In the genomic region with DNA sequence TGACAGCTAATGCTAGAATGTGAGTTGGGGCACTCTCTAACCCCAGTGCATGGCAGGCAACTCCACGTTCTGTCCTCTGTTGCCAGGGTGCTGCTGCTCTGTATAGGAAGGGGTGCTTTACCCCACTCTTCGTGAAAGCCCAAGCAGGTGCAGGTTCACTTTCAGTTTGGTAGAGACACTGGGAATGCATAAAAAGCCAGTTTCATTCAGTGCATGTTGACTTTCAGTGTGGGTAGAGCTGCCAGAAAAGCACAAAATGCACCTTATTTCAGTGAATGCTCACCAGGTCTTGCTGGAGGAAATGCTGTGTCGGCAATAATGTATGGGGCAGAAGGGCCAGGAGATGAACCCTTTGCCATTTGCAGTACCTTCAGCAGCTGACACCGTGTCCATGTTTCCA, we compare ENCODE assay signal across 13 cellular contexts.
A peak's percentile ranks its signal among the peaks of the same experiment; 100 is the strongest.
DNase-seq lines count a peak whose midpoint lies in the region; ATAC-seq and TF ChIP-seq lines count a peak whose summit lies in the region.
"Had no signal": no experiment of that assay in that cellular context is flagged by ENCODE, and none has a peak within 500 bp of the region (broad histone marks: within the 10 kb centered on the region; RNA-seq: fewer than 3 reads in every experiment).

No MANE protein-coding gene starts in this region.

- intact Hi-C loops in IMR-90 (cut with micrococcal nuclease): no loop called here
- intact Hi-C loops in activated CD4-positive, alpha-beta memory T cell treated with anti-CD3 and anti-CD28 coated beads for 36 hours (cut with micrococcal nuclease): no loop called here

- TF ChIP-seq RAD21 in IMR-90 (IDR thresholded peaks at IDR 0.05; ENCODE audit: low read length): no peak

- H3K36me3 Mint-ChIP-seq in activated CD4-positive, alpha-beta memory T cell treated with anti-CD3 and anti-CD28 coated beads for 36 hours: no peaks in the 10 kb centered on the region
- H3K36me3 Mint-ChIP-seq: CD8-positive, alpha-beta memory T cell had no signal

- dilution Hi-C loops in IMR-90 (cut with HindIII; ENCODE audit: low sequenced_read_pairs, unreplicated experiment): no loop called here

- H3K79me2 ChIP-seq in GM23248 (ENCODE audit: insufficient read depth): no peaks in the 10 kb centered on the region

- no peaks in the 10 kb centered on the region for H3K4me1 ChIP-seq in IMR-90 (ENCODE audit: control insufficient read depth, insufficient read depth, low read length)
- H3K4me1 ChIP-seq in GM23248 (ENCODE audit: insufficient read depth): no peaks in the 10 kb centered on the region

- no peak overlapping the region for H2BK5ac ChIP-seq in IMR-90 (ENCODE audit: low read depth, low read length, poor library complexity, severe bottlenecking)

- H4K5ac ChIP-seq in IMR-90 (ENCODE audit: low read depth, low read length): no peak overlapping the region

- CTCF ChIA-PET in IMR-90 (lab: Yijun Ruan, JAX): no interaction called here
- CTCF ChIA-PET in activated CD4-positive, alpha-beta memory T cell treated with anti-CD3 and anti-CD28 coated beads for 36 hours (lab: Charles Lee): no interaction called here

- POLR2A ChIA-PET in IMR-90 (lab: Charles Lee; ENCODE audit: unreplicated experiment): no interaction called here
- POLR2A ChIA-PET in activated CD4-positive, alpha-beta memory T cell treated with anti-CD3 and anti-CD28 coated beads for 36 hours (lab: Charles Lee): no interaction called here

- no peak overlapping the region for H3K4me2 ChIP-seq in IMR-90 (ENCODE audit: low read depth, low read length)
- no peak overlapping the region for H3K4me2 ChIP-seq in GM23248 (ENCODE audit: unreplicated experiment)

- H3K27ac ChIP-seq in IMR-90 (ENCODE audit: insufficient read depth, low read length): no peak overlapping the region
- no peak overlapping the region for H3K27ac ChIP-seq in GM23248

- H2AFZ ChIP-seq in IMR-90 (replicated peaks; ENCODE audit: low read length, poor library complexity) (no peak overlapping the region), GM23248 (no peak overlapping the region)

- ATAC-seq in GM18505 (IDR thresholded peaks at IDR 0.05; ENCODE audit: unreplicated experiment): peak; percentile 4
- peak; percentile 30 for ATAC-seq in GM21367 (IDR thresholded peaks at IDR 0.05; ENCODE audit: unreplicated experiment)
- peak; percentile 22 for ATAC-seq in HG02970 (IDR thresholded peaks at IDR 0.05; ENCODE audit: low FRiP score, unreplicated experiment)
- ATAC-seq in IMR-90 (ENCODE audit: low read depth): no peak

- H4K91ac ChIP-seq in IMR-90 (ENCODE audit: insufficient read depth, low read depth, low read length): no peak overlapping the region

- H3K9me3 ChIP-seq in IMR-90 (ENCODE audit: control insufficient read depth, insufficient read depth, low read length) (peaks cover 5% of the 10 kb centered on the region), GM23248 (ENCODE audit: low read depth) (no peaks in the 10 kb centered on the region)

- no peak for TF ChIP-seq POLR2A in GM18505 (IDR thresholded peaks at IDR 0.05; ENCODE audit: borderline replicate concordance, extremely low read depth, insufficient read depth, insufficient read length)
- TF ChIP-seq POLR2A in IMR-90 (IDR thresholded peaks at IDR 0.05; ENCODE audit: low read depth, low read length): no peak

- H2BK20ac ChIP-seq in IMR-90 (ENCODE audit: low read depth, low read length): no peak overlapping the region

- no peak overlapping the region for H3K27ac Mint-ChIP-seq in activated CD4-positive, alpha-beta memory T cell treated with anti-CD3 and anti-CD28 coated beads for 36 hours
- H3K27ac Mint-ChIP-seq: activated naive CD4-positive, alpha-beta T cell treated with anti-CD3 and anti-CD28 coated beads for 36 hours; CD8-positive, alpha-beta memory T cell; stimulated activated naive CD8-positive, alpha-beta T cell treated with anti-CD3 and anti-CD28 coated beads, Interleukin-15, Interleukin-2, amounts not matched to agents 100 ng/mL and 50 ng/mL, for 24 hours had no signal

- H3K14ac ChIP-seq in IMR-90 (replicated peaks; ENCODE audit: low read depth, low read length): no peak overlapping the region

- WGBS in IMR-90 (ENCODE audit: extremely low coverage in 2 of 2, insufficient read length in 1 of 2), 2 experiments: 80% methylated on average over 1 of the region's 4 CpGs; no CpG with 5 or more reads in 1 of the 2 experiments
- WGBS in GM23248 (ENCODE audit: low coverage in 1 of 2, low lambda C conversion rate in 2 of 2, missing lambda C conversion rate in 2 of 2), 2 experiments: 30 to 34% methylated on average over 4 of the region's 4 CpGs

- no peaks in the 10 kb centered on the region for H3K4me1 Mint-ChIP-seq in activated CD4-positive, alpha-beta memory T cell treated with anti-CD3 and anti-CD28 coated beads for 36 hours (ENCODE audit: low read depth)
- H3K4me1 Mint-ChIP-seq: CD8-positive, alpha-beta memory T cell had no signal

- H3K27me3 Mint-ChIP-seq in activated CD4-positive, alpha-beta memory T cell treated with anti-CD3 and anti-CD28 coated beads for 36 hours: no peaks in the 10 kb centered on the region
- H3K27me3 Mint-ChIP-seq: CD8-positive, alpha-beta memory T cell had no signal

- DNase-seq in IMR-90 (no peak), NCI-H2107 (lab: John Stamatoyannopoulos, UW) (no peak), GM23248 (no peak), H4 (ENCODE audit: low spot score) (no peak)
- DNase-seq in activated CD4-positive, alpha-beta memory T cell treated with anti-CD3 and anti-CD28 coated beads for 36 hours: no peak
- DNase-seq: activated CD8-positive, alpha-beta memory T cell treated with anti-CD3 and anti-CD28 coated beads, Interleukin-2, amount 50 U/mL, for 4 hours; CD8-positive, alpha-beta memory T cell; SIG-M5 had no signal

- no peaks in the 10 kb centered on the region for H3F3A ChIP-seq in GM23248 (ENCODE audit: insufficient read depth)

- H3K9ac ChIP-seq in IMR-90 (ENCODE audit: low read depth, low read length): no peak overlapping the region
- no peak overlapping the region for H3K9ac ChIP-seq in GM23248

- in situ Hi-C loops in IMR-90 (cut with MboI; ENCODE audit: low sequenced_read_pairs) (no loop called here), GM23248 (cut with MboI) (no loop called here)

- H4K20me1 ChIP-seq in IMR-90 (ENCODE audit: insufficient read depth, low read length) (no peaks in the 10 kb centered on the region), GM23248 (ENCODE audit: insufficient read depth) (no peaks in the 10 kb centered on the region)

- no peak overlapping the region for H2BK120ac ChIP-seq in IMR-90 (ENCODE audit: low read depth, low read length)

- peaks cover 9% of the 10 kb centered on the region for H3K9me3 Mint-ChIP-seq in activated CD4-positive, alpha-beta memory T cell treated with anti-CD3 and anti-CD28 coated beads for 36 hours

- H3K27me3 ChIP-seq in IMR-90 (ENCODE audit: control insufficient read depth, insufficient read depth, low read length): no peaks in the 10 kb centered on the region
- no peaks in the 10 kb centered on the region for H3K27me3 ChIP-seq in GM23248 (replicated peaks; ENCODE audit: insufficient read depth)

- H3K23ac ChIP-seq in IMR-90 (ENCODE audit: low read depth, low read length): no peak overlapping the region

- H4K8ac ChIP-seq in IMR-90 (ENCODE audit: low read depth in 2 of 2, low read length in 2 of 2): no peak overlapping the region

- no peaks in the 10 kb centered on the region for H3K79me1 ChIP-seq in IMR-90 (ENCODE audit: low read depth in 1 of 2, low read length in 2 of 2)

- no peak overlapping the region for H3K4me3 Mint-ChIP-seq in activated CD4-positive, alpha-beta memory T cell treated with anti-CD3 and anti-CD28 coated beads for 36 hours
- H3K4me3 Mint-ChIP-seq: activated naive CD4-positive, alpha-beta T cell treated with anti-CD3 and anti-CD28 coated beads for 36 hours; CD8-positive, alpha-beta memory T cell; stimulated activated naive CD8-positive, alpha-beta T cell treated with anti-CD3 and anti-CD28 coated beads, Interleukin-15, Interleukin-2, amounts not matched to agents 100 ng/mL and 50 ng/mL, for 24 hours had no signal

- TF ChIP-seq CTCF in IMR-90 (conservative IDR thresholded peaks at IDR 0.05; ENCODE audit: low read depth, low read length): no peak

- H3K4ac ChIP-seq in IMR-90 (ENCODE audit: low read depth, low read length): no peak overlapping the region

- H3K9me2 ChIP-seq in GM23248 (ENCODE audit: insufficient read depth): no peaks in the 10 kb centered on the region

- no peak overlapping the region for H2AK9ac ChIP-seq in IMR-90 (replicated peaks; ENCODE audit: low read depth, low read length, poor library complexity)

- H3K4me3 ChIP-seq in IMR-90 (ENCODE audit: insufficient read depth, low read depth, low read length): no peak overlapping the region
- no peak overlapping the region for H3K4me3 ChIP-seq in GM23248

- no TSS peak for BruUV-seq in IMR-90 (replicated peaks; lab: Mats Ljungman, UMichigan)

- no peaks in the 10 kb centered on the region for H3K9me1 ChIP-seq in IMR-90 (ENCODE audit: insufficient read depth, low read length)

- no peak overlapping the region for H2BK15ac ChIP-seq in IMR-90 (ENCODE audit: low read depth, low read length)

- H3K18ac ChIP-seq in IMR-90 (ENCODE audit: low read depth, low read length): no peak overlapping the region

- no peak overlapping the region for H3K56ac ChIP-seq in IMR-90 (ENCODE audit: extremely low read depth, insufficient read depth, low read length)

- H3K36me3 ChIP-seq in IMR-90 (ENCODE audit: control insufficient read depth, insufficient read depth, low read length) (no peaks in the 10 kb centered on the region), GM23248 (ENCODE audit: low read depth) (no peaks in the 10 kb centered on the region)

- H2AK5ac ChIP-seq in IMR-90 (ENCODE audit: low read depth, low read length): no peak overlapping the region

TF ChIP-seq in IMR-90, 13 proteins besides CTCF, POLR2A, EP300 and RAD21:
- TF ChIP-seq, protein P1, sequence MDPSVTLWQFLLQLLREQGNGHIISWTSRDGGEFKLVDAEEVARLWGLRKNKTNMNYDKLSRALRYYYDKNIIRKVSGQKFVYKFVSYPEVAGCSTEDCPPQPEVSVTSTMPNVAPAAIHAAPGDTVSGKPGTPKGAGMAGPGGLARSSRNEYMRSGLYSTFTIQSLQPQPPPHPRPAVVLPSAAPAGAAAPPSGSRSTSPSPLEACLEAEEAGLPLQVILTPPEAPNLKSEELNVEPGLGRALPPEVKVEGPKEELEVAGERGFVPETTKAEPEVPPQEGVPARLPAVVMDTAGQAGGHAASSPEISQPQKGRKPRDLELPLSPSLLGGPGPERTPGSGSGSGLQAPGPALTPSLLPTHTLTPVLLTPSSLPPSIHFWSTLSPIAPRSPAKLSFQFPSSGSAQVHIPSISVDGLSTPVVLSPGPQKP (IDR thresholded peaks at IDR 0.05; ENCODE audit: borderline replicate concordance, low read depth, low read length): no peak
- peak; percentile 90 for TF ChIP-seq MAFK (IDR thresholded peaks at IDR 0.05; ENCODE audit: low read depth, low read length)
